1 cellular context compared by ENCODE assay signal in the genomic region with DNA sequence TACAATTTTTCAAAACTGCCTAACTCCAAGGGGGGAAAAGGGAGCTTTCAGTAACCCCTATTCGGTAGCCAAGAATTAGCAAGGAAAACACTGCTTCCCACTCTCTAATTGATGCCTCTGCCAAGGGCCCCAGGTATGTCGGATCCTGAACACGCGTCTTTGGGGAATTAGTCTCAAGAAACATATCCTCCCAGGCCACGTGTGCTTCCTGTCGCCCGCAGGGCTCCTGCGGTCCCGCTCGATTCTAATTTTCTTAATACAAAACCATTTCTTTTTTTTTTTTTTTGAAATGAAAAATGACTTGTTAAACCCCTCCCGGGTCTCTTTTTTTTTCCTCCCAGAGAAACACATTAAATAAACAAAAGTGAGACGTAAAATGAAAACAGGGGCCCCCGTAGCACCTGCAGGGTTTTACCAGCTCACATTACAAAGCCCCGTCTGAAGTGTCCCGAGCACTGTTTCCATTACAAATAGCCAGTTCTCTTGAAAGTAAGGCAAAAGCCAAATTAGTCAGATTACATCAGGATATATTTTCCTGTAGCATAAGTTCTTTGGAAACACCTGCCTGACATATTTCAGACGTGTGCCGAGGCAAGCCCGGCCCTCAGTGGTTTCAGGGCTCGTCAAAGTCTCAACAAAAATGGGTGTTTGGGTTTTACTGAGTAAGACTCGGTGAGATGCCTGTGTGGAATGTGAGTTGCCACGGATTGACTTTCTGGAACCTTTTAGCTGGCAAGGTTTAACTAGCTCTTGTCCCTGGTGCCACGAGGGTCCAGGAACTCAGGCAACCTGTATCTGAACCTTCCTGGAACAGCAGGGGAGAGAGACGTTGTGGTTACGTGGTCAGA.
TF ChIP-seq lines count a peak whose summit lies in the region.

No MANE protein-coding gene starts in this region.

TF ChIP-seq in IMR-90, 13 proteins besides CTCF, POLR2A, EP300 and RAD21:
- TF ChIP-seq USF2 (IDR thresholded peaks at IDR 0.05; ENCODE audit: low read depth, low read length) (no peak), MXI1 (IDR thresholded peaks at IDR 0.05; ENCODE audit: borderline replicate concordance, low read depth, low read length) (no peak), FOS (IDR thresholded peaks at IDR 0.05; ENCODE audit: low read depth, low read length) (no peak), MAFK (IDR thresholded peaks at IDR 0.05; ENCODE audit: low read depth, low read length) (no peak), NFE2L2 (IDR thresholded peaks at IDR 0.05; ENCODE audit: low read depth, low read length) (no peak), CHD1 (IDR thresholded peaks at IDR 0.05; ENCODE audit: low read depth, low read length) (no peak), SMC3 (IDR thresholded peaks at IDR 0.05; ENCODE audit: low read depth, low read length) (no peak), CEBPB (IDR thresholded peaks at IDR 0.05; ENCODE audit: low read depth, low read length) (no peak), MAZ (IDR thresholded peaks at IDR 0.05; ENCODE audit: borderline replicate concordance, low read depth, low read length) (no peak), RFX5 (IDR thresholded peaks at IDR 0.05; ENCODE audit: low read depth, low read length) (no peak), BHLHE40 (IDR thresholded peaks at IDR 0.05; ENCODE audit: low read depth, low read length) (no peak), RCOR1 (IDR thresholded peaks at IDR 0.05; ENCODE audit: insufficient replicate concordance, low read length) (no peak)
- TF ChIP-seq, protein P1, sequence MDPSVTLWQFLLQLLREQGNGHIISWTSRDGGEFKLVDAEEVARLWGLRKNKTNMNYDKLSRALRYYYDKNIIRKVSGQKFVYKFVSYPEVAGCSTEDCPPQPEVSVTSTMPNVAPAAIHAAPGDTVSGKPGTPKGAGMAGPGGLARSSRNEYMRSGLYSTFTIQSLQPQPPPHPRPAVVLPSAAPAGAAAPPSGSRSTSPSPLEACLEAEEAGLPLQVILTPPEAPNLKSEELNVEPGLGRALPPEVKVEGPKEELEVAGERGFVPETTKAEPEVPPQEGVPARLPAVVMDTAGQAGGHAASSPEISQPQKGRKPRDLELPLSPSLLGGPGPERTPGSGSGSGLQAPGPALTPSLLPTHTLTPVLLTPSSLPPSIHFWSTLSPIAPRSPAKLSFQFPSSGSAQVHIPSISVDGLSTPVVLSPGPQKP (IDR thresholded peaks at IDR 0.05; ENCODE audit: borderline replicate concordance, low read depth, low read length): no peak
TF ChIP-seq in IMR-90: peak in this region for 0.
